ENCODE assay signal across 1 cellular context in the genomic region with DNA sequence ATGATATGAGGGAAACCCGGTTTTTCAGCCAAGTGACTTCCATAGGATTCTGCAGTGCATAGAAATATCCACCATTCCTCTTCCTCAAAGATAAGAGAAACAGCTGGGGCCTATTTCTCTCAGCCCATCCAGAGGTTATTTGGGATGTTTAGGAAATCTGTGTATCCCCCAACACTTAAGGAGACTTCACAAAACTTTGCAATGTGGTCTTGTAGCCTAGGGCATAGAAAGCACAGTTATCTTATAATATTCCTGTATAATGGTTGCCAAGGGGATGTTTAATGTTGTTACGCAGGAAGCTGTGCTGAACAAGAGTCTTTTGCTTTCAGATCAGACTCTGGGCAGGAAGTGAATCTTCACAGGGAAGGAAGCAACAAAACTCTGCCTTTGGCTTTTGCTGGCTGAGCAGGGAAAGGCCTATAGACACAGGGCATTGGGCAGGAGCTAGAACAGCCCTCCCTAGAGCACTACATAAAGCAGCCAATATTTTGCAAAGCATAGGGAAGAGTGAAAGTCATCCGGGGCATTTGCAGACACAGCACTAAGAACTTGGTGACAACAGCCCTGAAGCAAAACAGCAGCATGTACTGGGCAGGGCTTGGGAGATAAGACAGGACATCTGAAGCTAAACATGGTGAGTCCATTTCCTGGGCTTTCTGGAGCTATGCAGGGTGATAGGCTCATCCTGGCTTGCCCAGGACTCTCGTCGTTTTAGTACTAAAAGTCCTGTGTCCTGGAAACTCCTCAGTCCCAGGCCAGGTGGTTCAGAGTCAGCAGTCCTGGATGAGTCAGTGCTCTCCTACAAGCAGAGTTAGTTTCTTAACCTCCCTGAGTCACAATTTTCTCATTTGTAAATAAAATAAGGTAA.
TF ChIP-seq lines count a peak whose summit lies in the region.

No MANE protein-coding gene starts in this region.

TF ChIP-seq in HepG2, 621 proteins besides CTCF, POLR2A, EP300 and RAD21 (continues in another document):
- 0 out of 2 replicates have a peak, but pooled peaks have one; percentile 25 for TF ChIP-seq ZNF761 (CRISPR knock-in tag; conservative IDR thresholded peaks at IDR 0.05)
- no peak for TF ChIP-seq HES4 (CRISPR knock-in tag; IDR thresholded peaks at IDR 0.05; ENCODE audit: borderline replicate concordance)
- TF ChIP-seq ZIK1 (CRISPR knock-in tag; IDR thresholded peaks at IDR 0.05; ENCODE audit: borderline replicate concordance, low read depth), result 0 out of 2 replicates have a peak, but pooled peaks have one; percentile 43
- TF ChIP-seq, protein P1, sequence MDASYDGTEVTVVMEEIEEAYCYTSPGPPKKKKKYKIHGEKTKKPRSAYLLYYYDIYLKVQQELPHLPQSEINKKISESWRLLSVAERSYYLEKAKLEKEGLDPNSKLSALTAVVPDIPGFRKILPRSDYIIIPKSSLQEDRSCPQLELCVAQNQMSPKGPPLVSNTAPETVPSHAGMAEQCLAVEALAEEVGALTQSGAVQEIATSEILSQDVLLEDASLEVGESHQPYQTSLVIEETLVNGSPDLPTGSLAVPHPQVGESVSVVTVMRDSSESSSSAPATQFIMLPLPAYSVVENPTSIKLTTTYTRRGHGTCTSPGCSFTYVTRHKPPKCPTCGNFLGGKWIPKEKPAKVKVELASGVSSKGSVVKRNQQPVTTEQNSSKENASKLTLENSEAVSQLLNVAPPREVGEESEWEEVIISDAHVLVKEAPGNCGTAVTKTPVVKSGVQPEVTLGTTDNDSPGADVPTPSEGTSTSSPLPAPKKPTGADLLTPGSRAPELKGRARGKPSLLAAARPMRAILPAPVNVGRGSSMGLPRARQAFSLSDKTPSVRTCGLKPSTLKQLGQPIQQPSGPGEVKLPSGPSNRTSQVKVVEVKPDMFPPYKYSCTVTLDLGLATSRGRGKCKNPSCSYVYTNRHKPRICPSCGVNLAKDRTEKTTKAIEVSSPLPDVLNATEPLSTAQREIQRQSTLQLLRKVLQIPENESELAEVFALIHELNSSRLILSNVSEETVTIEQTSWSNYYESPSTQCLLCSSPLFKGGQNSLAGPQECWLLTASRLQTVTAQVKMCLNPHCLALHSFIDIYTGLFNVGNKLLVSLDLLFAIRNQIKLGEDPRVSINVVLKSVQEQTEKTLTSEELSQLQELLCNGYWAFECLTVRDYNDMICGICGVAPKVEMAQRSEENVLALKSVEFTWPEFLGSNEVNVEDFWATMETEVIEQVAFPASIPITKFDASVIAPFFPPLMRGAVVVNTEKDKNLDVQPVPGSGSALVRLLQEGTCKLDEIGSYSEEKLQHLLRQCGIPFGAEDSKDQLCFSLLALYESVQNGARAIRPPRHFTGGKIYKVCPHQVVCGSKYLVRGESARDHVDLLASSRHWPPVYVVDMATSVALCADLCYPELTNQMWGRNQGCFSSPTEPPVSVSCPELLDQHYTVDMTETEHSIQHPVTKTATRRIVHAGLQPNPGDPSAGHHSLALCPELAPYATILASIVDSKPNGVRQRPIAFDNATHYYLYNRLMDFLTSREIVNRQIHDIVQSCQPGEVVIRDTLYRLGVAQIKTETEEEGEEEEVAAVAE (CRISPR knock-in tag; IDR thresholded peaks at IDR 0.05; ENCODE audit: borderline replicate concordance), result 0 out of 2 replicates have a peak, but pooled peaks have one; percentile 44
- 0 out of 2 replicates have a peak, but pooled peaks have one; percentile 54 for TF ChIP-seq ZNF678 (CRISPR knock-in tag; IDR thresholded peaks at IDR 0.05)
- TF ChIP-seq NFE2L2 (IDR thresholded peaks at IDR 0.05; ENCODE audit: low read length), result no peak
- TF ChIP-seq ZBTB42 (CRISPR knock-in tag; IDR thresholded peaks at IDR 0.05), result no peak
- TF ChIP-seq KAT8 (CRISPR knock-in tag; IDR thresholded peaks at IDR 0.05), result peak; percentile 88
- TF ChIP-seq ZNF564 (CRISPR knock-in tag; IDR thresholded peaks at IDR 0.05), result no peak
- no peak for TF ChIP-seq ZNF773 (CRISPR knock-in tag; IDR thresholded peaks at IDR 0.05; ENCODE audit: borderline replicate concordance)
- TF ChIP-seq, protein P2, sequence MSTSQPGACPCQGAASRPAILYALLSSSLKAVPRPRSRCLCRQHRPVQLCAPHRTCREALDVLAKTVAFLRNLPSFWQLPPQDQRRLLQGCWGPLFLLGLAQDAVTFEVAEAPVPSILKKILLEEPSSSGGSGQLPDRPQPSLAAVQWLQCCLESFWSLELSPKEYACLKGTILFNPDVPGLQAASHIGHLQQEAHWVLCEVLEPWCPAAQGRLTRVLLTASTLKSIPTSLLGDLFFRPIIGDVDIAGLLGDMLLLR (CRISPR knock-in tag; IDR thresholded peaks at IDR 0.05), result no peak
- TF ChIP-seq, protein P3, sequence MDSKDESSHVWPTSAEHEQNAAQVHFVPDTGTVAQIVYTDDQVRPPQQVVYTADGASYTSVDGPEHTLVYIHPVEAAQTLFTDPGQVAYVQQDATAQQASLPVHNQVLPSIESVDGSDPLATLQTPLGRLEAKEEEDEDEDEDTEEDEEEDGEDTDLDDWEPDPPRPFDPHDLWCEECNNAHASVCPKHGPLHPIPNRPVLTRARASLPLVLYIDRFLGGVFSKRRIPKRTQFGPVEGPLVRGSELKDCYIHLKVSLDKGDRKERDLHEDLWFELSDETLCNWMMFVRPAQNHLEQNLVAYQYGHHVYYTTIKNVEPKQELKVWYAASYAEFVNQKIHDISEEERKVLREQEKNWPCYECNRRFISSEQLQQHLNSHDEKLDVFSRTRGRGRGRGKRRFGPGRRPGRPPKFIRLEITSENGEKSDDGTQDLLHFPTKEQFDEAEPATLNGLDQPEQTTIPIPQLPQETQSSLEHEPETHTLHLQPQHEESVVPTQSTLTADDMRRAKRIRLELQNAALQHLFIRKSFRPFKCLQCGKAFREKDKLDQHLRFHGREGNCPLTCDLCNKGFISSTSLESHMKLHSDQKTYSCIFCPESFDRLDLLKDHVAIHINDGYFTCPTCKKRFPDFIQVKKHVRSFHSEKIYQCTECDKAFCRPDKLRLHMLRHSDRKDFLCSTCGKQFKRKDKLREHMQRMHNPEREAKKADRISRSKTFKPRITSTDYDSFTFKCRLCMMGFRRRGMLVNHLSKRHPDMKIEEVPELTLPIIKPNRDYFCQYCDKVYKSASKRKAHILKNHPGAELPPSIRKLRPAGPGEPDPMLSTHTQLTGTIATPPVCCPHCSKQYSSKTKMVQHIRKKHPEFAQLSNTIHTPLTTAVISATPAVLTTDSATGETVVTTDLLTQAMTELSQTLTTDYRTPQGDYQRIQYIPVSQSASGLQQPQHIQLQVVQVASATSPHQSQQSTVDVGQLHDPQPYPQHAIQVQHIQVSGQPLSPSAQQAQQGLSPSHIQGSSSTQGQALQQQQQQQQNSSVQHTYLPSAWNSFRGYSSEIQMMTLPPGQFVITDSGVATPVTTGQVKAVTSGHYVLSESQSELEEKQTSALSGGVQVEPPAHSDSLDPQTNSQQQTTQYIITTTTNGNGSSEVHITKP (CRISPR knock-in tag; IDR thresholded peaks at IDR 0.05; ENCODE audit: low read depth), result peak; percentile 55; the same call in 1 of the 2 replicates
- TF ChIP-seq ZFY (CRISPR knock-in tag; IDR thresholded peaks at IDR 0.05), result peak; percentile 75
- TF ChIP-seq HNF4G (IDR thresholded peaks at IDR 0.05; ENCODE audit: borderline replicate concordance, low read depth, low read length), result no peak
- no peak for TF ChIP-seq HNF4G (CRISPR knock-in tag; IDR thresholded peaks at IDR 0.05; ENCODE audit: borderline replicate concordance, low read depth)
- TF ChIP-seq SALL2 (CRISPR knock-in tag; IDR thresholded peaks at IDR 0.05), result no peak
- TF ChIP-seq PCBP2 (optimal IDR thresholded peaks at IDR 0.05; ENCODE audit: low read depth, low read length, poor library complexity, severe bottlenecking), result no peak
- no peak for TF ChIP-seq BORCS8-MEF2B (CRISPR knock-in tag; IDR thresholded peaks at IDR 0.05)
- TF ChIP-seq RARA (CRISPR knock-in tag; IDR thresholded peaks at IDR 0.05), result no peak; the same call in 1 of the 2 replicates
- 0 out of 2 replicates have a peak, but pooled peaks have one; percentile 18 for TF ChIP-seq HOXD1 (CRISPR knock-in tag; IDR thresholded peaks at IDR 0.05)
- TF ChIP-seq RFX3 (CRISPR knock-in tag; IDR thresholded peaks at IDR 0.05), result peak; percentile 75
- TF ChIP-seq ELF3 (CRISPR knock-in tag; IDR thresholded peaks at IDR 0.05), result peak; percentile 93
- no peak for TF ChIP-seq MEIS2 (CRISPR knock-in tag; IDR thresholded peaks at IDR 0.05)
- TF ChIP-seq NCOA1 (CRISPR knock-in tag; IDR thresholded peaks at IDR 0.05), result 0 out of 2 replicates have a peak, but pooled peaks have one; percentile 56
- TF ChIP-seq CENPX (CRISPR knock-in tag; IDR thresholded peaks at IDR 0.05), result no peak
- TF ChIP-seq ZNF777 (CRISPR knock-in tag; IDR thresholded peaks at IDR 0.05), result no peak
- peak; percentile 19; the same call in 1 of the 2 replicates for TF ChIP-seq ZNF143 (CRISPR knock-in tag; IDR thresholded peaks at IDR 0.05)
- TF ChIP-seq, protein P4, sequence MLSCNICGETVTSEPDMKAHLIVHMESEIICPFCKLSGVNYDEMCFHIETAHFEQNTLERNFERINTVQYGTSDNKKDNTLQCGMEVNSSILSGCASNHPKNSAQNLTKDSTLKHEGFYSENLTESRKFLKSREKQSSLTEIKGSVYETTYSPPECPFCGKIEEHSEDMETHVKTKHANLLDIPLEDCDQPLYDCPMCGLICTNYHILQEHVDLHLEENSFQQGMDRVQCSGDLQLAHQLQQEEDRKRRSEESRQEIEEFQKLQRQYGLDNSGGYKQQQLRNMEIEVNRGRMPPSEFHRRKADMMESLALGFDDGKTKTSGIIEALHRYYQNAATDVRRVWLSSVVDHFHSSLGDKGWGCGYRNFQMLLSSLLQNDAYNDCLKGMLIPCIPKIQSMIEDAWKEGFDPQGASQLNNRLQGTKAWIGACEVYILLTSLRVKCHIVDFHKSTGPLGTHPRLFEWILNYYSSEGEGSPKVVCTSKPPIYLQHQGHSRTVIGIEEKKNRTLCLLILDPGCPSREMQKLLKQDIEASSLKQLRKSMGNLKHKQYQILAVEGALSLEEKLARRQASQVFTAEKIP (CRISPR knock-in tag; IDR thresholded peaks at IDR 0.05; ENCODE audit: borderline replicate concordance), result no peak
- TF ChIP-seq, protein P5, sequence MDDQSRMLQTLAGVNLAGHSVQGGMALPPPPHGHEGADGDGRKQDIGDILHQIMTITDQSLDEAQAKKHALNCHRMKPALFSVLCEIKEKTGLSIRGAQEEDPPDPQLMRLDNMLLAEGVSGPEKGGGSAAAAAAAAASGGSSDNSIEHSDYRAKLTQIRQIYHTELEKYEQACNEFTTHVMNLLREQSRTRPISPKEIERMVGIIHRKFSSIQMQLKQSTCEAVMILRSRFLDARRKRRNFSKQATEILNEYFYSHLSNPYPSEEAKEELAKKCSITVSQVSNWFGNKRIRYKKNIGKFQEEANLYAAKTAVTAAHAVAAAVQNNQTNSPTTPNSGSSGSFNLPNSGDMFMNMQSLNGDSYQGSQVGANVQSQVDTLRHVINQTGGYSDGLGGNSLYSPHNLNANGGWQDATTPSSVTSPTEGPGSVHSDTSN (CRISPR knock-in tag; IDR thresholded peaks at IDR 0.05; ENCODE audit: borderline replicate concordance), result 0 out of 2 replicates have a peak, but pooled peaks have one; percentile 57
- no peak for TF ChIP-seq CREB1 (IDR thresholded peaks at IDR 0.05)
- TF ChIP-seq CREB1 (CRISPR knock-in tag; IDR thresholded peaks at IDR 0.05), result peak; percentile 49; the same call in 1 of the 2 replicates
- TF ChIP-seq, protein P6, sequence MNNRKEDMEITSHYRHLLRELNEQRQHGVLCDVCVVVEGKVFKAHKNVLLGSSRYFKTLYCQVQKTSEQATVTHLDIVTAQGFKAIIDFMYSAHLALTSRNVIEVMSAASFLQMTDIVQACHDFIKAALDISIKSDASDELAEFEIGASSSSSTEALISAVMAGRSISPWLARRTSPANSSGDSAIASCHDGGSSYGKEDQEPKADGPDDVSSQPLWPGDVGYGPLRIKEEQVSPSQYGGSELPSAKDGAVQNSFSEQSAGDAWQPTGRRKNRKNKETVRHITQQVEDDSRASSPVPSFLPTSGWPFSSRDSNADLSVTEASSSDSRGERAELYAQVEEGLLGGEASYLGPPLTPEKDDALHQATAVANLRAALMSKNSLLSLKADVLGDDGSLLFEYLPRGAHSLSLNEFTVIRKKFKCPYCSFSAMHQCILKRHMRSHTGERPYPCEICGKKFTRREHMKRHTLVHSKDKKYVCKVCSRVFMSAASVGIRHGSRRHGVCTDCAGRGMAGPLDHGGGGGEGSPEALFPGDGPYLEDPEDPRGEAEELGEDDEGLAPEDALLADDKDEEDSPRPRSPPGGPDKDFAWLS (CRISPR knock-in tag; IDR thresholded peaks at IDR 0.05; ENCODE audit: borderline replicate concordance), result no peak
- 0 out of 2 replicates have a peak, but pooled peaks have one; percentile 47 for TF ChIP-seq ZNF605 (CRISPR knock-in tag; IDR thresholded peaks at IDR 0.05)
- TF ChIP-seq, protein P7, sequence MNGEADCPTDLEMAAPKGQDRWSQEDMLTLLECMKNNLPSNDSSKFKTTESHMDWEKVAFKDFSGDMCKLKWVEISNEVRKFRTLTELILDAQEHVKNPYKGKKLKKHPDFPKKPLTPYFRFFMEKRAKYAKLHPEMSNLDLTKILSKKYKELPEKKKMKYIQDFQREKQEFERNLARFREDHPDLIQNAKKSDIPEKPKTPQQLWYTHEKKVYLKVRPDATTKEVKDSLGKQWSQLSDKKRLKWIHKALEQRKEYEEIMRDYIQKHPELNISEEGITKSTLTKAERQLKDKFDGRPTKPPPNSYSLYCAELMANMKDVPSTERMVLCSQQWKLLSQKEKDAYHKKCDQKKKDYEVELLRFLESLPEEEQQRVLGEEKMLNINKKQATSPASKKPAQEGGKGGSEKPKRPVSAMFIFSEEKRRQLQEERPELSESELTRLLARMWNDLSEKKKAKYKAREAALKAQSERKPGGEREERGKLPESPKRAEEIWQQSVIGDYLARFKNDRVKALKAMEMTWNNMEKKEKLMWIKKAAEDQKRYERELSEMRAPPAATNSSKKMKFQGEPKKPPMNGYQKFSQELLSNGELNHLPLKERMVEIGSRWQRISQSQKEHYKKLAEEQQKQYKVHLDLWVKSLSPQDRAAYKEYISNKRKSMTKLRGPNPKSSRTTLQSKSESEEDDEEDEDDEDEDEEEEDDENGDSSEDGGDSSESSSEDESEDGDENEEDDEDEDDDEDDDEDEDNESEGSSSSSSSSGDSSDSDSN (CRISPR knock-in tag; IDR thresholded peaks at IDR 0.05), result peak; percentile 33; the same call in 1 of the 2 replicates
- peak; percentile 74 for TF ChIP-seq GATAD1 (CRISPR knock-in tag; IDR thresholded peaks at IDR 0.05)
- TF ChIP-seq NFYC (CRISPR knock-in tag; IDR thresholded peaks at IDR 0.05), result peak; percentile 27; the same call in 1 of the 2 replicates
- TF ChIP-seq JARID2 (CRISPR knock-in tag; IDR thresholded peaks at IDR 0.05; ENCODE audit: insufficient replicate concordance), result no peak
- no peak for TF ChIP-seq KDM1A (CRISPR knock-in tag; IDR thresholded peaks at IDR 0.05)
- TF ChIP-seq CEBPB (IDR thresholded peaks at IDR 0.05; ENCODE audit: borderline replicate concordance, low read depth, low read length), result no peak
- TF ChIP-seq, protein P8, sequence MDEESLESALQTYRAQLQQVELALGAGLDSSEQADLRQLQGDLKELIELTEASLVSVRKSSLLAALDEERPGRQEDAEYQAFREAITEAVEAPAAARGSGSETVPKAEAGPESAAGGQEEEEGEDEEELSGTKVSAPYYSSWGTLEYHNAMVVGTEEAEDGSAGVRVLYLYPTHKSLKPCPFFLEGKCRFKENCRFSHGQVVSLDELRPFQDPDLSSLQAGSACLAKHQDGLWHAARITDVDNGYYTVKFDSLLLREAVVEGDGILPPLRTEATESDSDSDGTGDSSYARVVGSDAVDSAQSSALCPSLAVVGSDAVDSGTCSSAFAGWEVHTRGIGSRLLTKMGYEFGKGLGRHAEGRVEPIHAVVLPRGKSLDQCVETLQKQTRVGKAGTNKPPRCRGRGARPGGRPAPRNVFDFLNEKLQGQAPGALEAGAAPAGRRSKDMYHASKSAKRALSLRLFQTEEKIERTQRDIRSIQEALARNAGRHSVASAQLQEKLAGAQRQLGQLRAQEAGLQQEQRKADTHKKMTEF (CRISPR knock-in tag; IDR thresholded peaks at IDR 0.05), result peak; percentile 73; the same call in 1 of the 2 replicates
- peak; percentile 78 for TF ChIP-seq PHF21A (CRISPR knock-in tag; IDR thresholded peaks at IDR 0.05)
